10 cellular contexts compared by ENCODE assay signal in genomic region chr7:76483081-76483480, GRCh38. TPM values are rescaled to one million over a fixed set of nuclear protein-coding genes. Genes with fewer than 3 reads are reported as not detected.
DNase-seq lines count a peak whose midpoint lies in the region; ATAC-seq and TF ChIP-seq lines count a peak whose summit lies in the region.
"Not testable (repeated sequence)": the region's sequence is repeated elsewhere in the genome, so short reads cannot be mapped to it uniquely, and the experiment has no call there.
"Had no signal": no experiment of that assay in that cellular context is flagged by ENCODE, and none has a peak within 500 bp of the region (broad histone marks: within the 10 kb centered on the region; RNA-seq: fewer than 3 reads in every experiment).

No MANE protein-coding gene starts in this region.

- POLR2A ChIA-PET in Panc1 (lab: Charles Lee) = not testable (repeated sequence)

- H3K27me3 Mint-ChIP-seq in T-helper 17 cell; endodermal cell (ENCODE audit: insufficient read depth); osteocyte (ENCODE audit: unreplicated experiment); stimulated activated memory B cell treated with anti-CD40 and anti-IgM and Interleukin-4, amounts not matched to agents 10 μg/mL and 1 μg/mL and 100 μg/mL, for 72 hours: not testable (repeated sequence)

- not testable (repeated sequence) for H3K4me3 ChIP-seq in Panc1 (ENCODE audit: low read depth in 2 of 2, low read length in 2 of 2); endodermal cell (ENCODE audit: low read length)

- not testable (repeated sequence) for H3K4me1 Mint-ChIP-seq in T-helper 17 cell; endodermal cell; osteocyte (ENCODE audit: unreplicated experiment); stimulated activated memory B cell treated with anti-CD40 and anti-IgM and Interleukin-4, amounts not matched to agents 10 μg/mL and 1 μg/mL and 100 μg/mL, for 72 hours

- BruUV-seq in Panc1 (replicated peaks; lab: Mats Ljungman, UMichigan) = TSS peak; percentile 58

- CTCF ChIA-PET in Panc1 (lab: Charles Lee) = not testable (repeated sequence)

- H3K36me3 Mint-ChIP-seq in T-helper 17 cell (ENCODE audit: low read depth); osteocyte (ENCODE audit: unreplicated experiment): not testable (repeated sequence)
- H3K36me3 Mint-ChIP-seq in endodermal cell (ENCODE audit: low read depth) = peaks cover 15% of the 10 kb centered on the region
- H3K36me3 Mint-ChIP-seq in stimulated activated memory B cell treated with anti-CD40 and anti-IgM and Interleukin-4, amounts not matched to agents 10 μg/mL and 1 μg/mL and 100 μg/mL, for 72 hours = peaks cover 17% of the 10 kb centered on the region

- intact Hi-C loops in Panc1 (cut with micrococcal nuclease; ENCODE audit: unreplicated experiment) = not testable (repeated sequence)

- not testable (repeated sequence) for H3K9me3 ChIP-seq in Panc1 (ENCODE audit: control insufficient read depth, insufficient read depth, low read depth, low read length); T-helper 17 cell (ENCODE audit: control insufficient read depth, low read length, poor library complexity, severe bottlenecking); endodermal cell (ENCODE audit: control insufficient read depth, low read length)

- peak overlapping the region; percentile 20; the same call in 1 of the 2 replicates for H3K27ac ChIP-seq in C4-2B
- H3K27ac ChIP-seq in Panc1 (ENCODE audit: low read length); endodermal cell (ENCODE audit: low read depth, low read length): not testable (repeated sequence)

- ATAC-seq in Panc1; T-helper 17 cell; stimulated activated memory B cell treated with anti-CD40 and anti-IgM and Interleukin-4, amounts not matched to agents 10 μg/mL and 1 μg/mL and 100 μg/mL, for 72 hours: not testable (repeated sequence)

- WGBS in endodermal cell (ENCODE audit: insufficient coverage in 1 of 2, insufficient read length in 1 of 2), 2 experiments = 98 to 100% methylated on average over 2 to 15 of the region's 17 CpGs

- H3K9me3 Mint-ChIP-seq in endodermal cell; osteocyte (ENCODE audit: unreplicated experiment); stimulated activated memory B cell treated with anti-CD40 and anti-IgM and Interleukin-4, amounts not matched to agents 10 μg/mL and 1 μg/mL and 100 μg/mL, for 72 hours: not testable (repeated sequence)

- TF ChIP-seq CTCF in C4-2B (conservative IDR thresholded peaks at IDR 0.05); Panc1 (IDR thresholded peaks at IDR 0.05); endodermal cell (conservative IDR thresholded peaks at IDR 0.05); osteocyte (IDR thresholded peaks at IDR 0.05): not testable (repeated sequence)

- H3K9ac ChIP-seq in endodermal cell (ENCODE audit: extremely low read depth, low read length, poor library complexity, severe bottlenecking) = not testable (repeated sequence)

- in situ Hi-C loops in Panc1 (cut with HindIII; ENCODE audit: low pct_unique_long_range_greater_than_20kb, low sequenced_read_pairs) = not testable (repeated sequence)

- H3K4me1 ChIP-seq in Panc1 (ENCODE audit: control insufficient read depth, insufficient read depth, low read length); endodermal cell (ENCODE audit: control insufficient read depth, insufficient read depth, low read length): not testable (repeated sequence)

- not testable (repeated sequence) for H3K4me3 Mint-ChIP-seq in T-helper 17 cell; endodermal cell; osteocyte (ENCODE audit: unreplicated experiment); stimulated activated memory B cell treated with anti-CD40 and anti-IgM and Interleukin-4, amounts not matched to agents 10 μg/mL and 1 μg/mL and 100 μg/mL, for 72 hours

- H3K36me3 ChIP-seq in Panc1 (ENCODE audit: control insufficient read depth, insufficient read depth, low read length); endodermal cell (ENCODE audit: control insufficient read depth, insufficient read depth, low read length): not testable (repeated sequence)

- DNase-seq in Panc1 (ENCODE audit: low read depth, low spot score); T-helper 17 cell: not testable (repeated sequence)
- DNase-seq in endodermal cell = peak; percentile 10
- peak; percentile 69 for DNase-seq in osteocyte (ENCODE audit: extremely low spot score, unreplicated experiment)

- H3K27me3 ChIP-seq in Panc1 (ENCODE audit: control insufficient read depth, insufficient read depth, low read length); endodermal cell (ENCODE audit: control insufficient read depth, insufficient read depth, low read length, poor library complexity, severe bottlenecking): not testable (repeated sequence)

- peak overlapping the region; percentile 72 for H3K27ac Mint-ChIP-seq in T-helper 17 cell
- H3K27ac Mint-ChIP-seq in endodermal cell; osteocyte (ENCODE audit: unreplicated experiment): not testable (repeated sequence)
- peak overlapping the region; percentile 56 for H3K27ac Mint-ChIP-seq in stimulated activated memory B cell treated with anti-CD40 and anti-IgM and Interleukin-4, amounts not matched to agents 10 μg/mL and 1 μg/mL and 100 μg/mL, for 72 hours

RNA-seq across cellular contexts. Expression of gene DTX2, which starts 21.6 kb away (rescaled TPM):
- total RNA-seq in Panc1 (2021; ENCODE audit: unreplicated experiment) = 27.4 TPM
- polyA plus RNA-seq in Panc1 (2012; ENCODE audit: insufficient read length) = 17.9 TPM
- total RNA-seq in T-helper 17 cell = 10 to 100 TPM; 23.6 to 26.3 TPM
- 10 to 100 TPM; 34.1 to 38.3 TPM for total RNA-seq in endodermal cell
- 16.5 TPM for polyA plus RNA-seq in endodermal cell (2013, experiment 1 of 2)
- 18.1 TPM for polyA plus RNA-seq in endodermal cell (2013, experiment 2 of 2)
- total RNA-seq in osteocyte = 29.7 and 32.6 TPM in 2 replicates

RNA-seq across cellular contexts. Expression of gene UPK3B, which starts 27.3 kb away (rescaled TPM):
- total RNA-seq in Panc1 (2021; ENCODE audit: unreplicated experiment) (9.8 TPM), T-helper 17 cell (1 to 10 TPM; 1.8 to 4.4 TPM), endodermal cell (1 to 10 TPM; 1.2 to 2.3 TPM), osteocyte (1.5 and 2.2 TPM in 2 replicates)
- 23.7 TPM for polyA plus RNA-seq in Panc1 (2012; ENCODE audit: insufficient read length)
- 0.39 TPM for polyA plus RNA-seq in endodermal cell (2013, experiment 1 of 2)
- polyA plus RNA-seq in endodermal cell (2013, experiment 2 of 2) = 0.66 TPM
- total RNA-seq: Daoy had no signal
- polyA plus RNA-seq: BJ; CD14-positive monocyte; CD4-positive, alpha-beta memory T cell had no signal

RNA-seq across cellular contexts. Expression of gene ZP3, which starts 58.3 kb away (rescaled TPM):
- total RNA-seq in Panc1 (2021; ENCODE audit: unreplicated experiment) (23.3 TPM), T-helper 17 cell (1 to 10 TPM; 6.1 to 9.9 TPM), endodermal cell (1 to 10 TPM in 1 of 2 donors, under 1 TPM in 1; 0.53 to 2.3 TPM), osteocyte (0.51 TPM in 1 of 2 replicates, not detected in the other)
- polyA plus RNA-seq in Panc1 (2012; ENCODE audit: insufficient read length) = 50.3 TPM
- polyA plus RNA-seq in endodermal cell (2013, experiment 1 of 2) = 1.4 TPM
- not detected for polyA plus RNA-seq in endodermal cell (2013, experiment 2 of 2)
